In the genomic region with DNA sequence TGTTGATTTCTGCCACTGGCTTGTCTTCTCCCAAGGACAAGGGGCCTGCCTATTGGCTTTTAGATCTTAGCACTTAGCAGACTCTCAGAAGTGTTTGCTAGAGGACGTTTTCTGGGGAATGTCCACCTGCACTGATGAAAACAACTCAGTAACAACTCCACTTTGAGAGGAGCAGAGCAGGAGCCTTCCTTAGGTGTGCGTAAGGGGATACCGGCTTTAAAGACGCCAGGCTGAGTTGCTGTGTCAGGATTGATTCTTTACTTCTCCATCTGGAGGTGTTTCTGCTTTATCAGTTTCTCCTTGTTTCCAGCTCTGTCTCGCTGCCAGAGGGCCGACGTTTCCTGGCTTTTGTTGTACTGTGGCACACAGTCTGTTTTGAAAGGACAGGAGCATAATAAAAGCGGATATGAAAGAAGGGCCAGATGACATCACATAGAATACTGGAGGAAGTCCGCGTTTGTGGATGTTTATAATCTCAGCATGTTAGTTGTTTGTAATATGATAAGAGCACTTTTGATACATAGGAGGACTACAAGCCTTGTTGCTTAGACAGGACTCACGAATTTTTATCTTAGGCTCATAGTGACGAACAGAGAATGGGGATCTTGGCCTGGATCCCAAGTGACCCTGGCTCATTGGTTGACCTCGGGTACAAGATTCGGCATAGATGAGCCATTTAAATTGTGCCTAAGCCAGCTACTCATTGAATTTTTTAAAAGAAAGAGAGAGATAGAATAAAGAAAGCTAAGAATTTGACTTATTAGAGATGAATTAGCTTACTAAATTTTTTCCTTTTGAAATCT, we compare ENCODE assay signal across 8 cellular contexts. TPM values are rescaled to one million over a fixed set of nuclear protein-coding genes. Genes with fewer than 3 reads are reported as not detected.
DNase-seq lines count a peak whose midpoint lies in the region; ATAC-seq and TF ChIP-seq lines count a peak whose summit lies in the region.

No MANE protein-coding gene starts in this region.

- H3K56ac ChIP-seq in IMR-90 (ENCODE audit: extremely low read depth, insufficient read depth, low read length), result peak overlapping the region; percentile 88

- H2BK5ac ChIP-seq in IMR-90 (ENCODE audit: low read depth, low read length, poor library complexity, severe bottlenecking), result peak overlapping the region; percentile 96

- H2BK20ac ChIP-seq in IMR-90 (ENCODE audit: low read depth, low read length), result peak overlapping the region; percentile 90

- H2AFZ ChIP-seq in IMR-90 (replicated peaks; ENCODE audit: low read length, poor library complexity) (peak overlapping the region; percentile 85), parathyroid adenoma (no peak overlapping the region)

- peak overlapping the region; percentile 59 for H3K4me2 ChIP-seq in IMR-90 (ENCODE audit: low read depth, low read length)
- H3K4me2 ChIP-seq in parathyroid adenoma (ENCODE audit: low read length), result no peak overlapping the region

- 4% methylated on average over 4 of the region's 14 CpGs; no CpG with 5 or more reads in 1 of the 2 experiments for WGBS in IMR-90 (ENCODE audit: extremely low coverage in 2 of 2, insufficient read length in 1 of 2), 2 experiments

- peak; percentile 77 for ATAC-seq in GM19395 (IDR thresholded peaks at IDR 0.05; ENCODE audit: unreplicated experiment)
- peak; percentile 22 for ATAC-seq in IMR-90 (ENCODE audit: low read depth)

- peak overlapping the region; percentile 98 for H2BK120ac ChIP-seq in IMR-90 (ENCODE audit: low read depth, low read length)

- H3K79me1 ChIP-seq in IMR-90 (ENCODE audit: low read depth in 1 of 2, low read length in 2 of 2), result peaks cover 48 to 96% of the 10 kb centered on the region in 2 experiments

- H3K4ac ChIP-seq in IMR-90 (ENCODE audit: low read depth, low read length), result peak overlapping the region; percentile 99

- H3K36me3 ChIP-seq in IMR-90 (ENCODE audit: control insufficient read depth, insufficient read depth, low read length) (peaks cover 14% of the 10 kb centered on the region), parathyroid adenoma (ENCODE audit: control insufficient read depth, insufficient read depth, low read length) (no peaks in the 10 kb centered on the region)

- no peaks in the 10 kb centered on the region for H3K9me3 ChIP-seq in IMR-90 (ENCODE audit: control insufficient read depth, insufficient read depth, low read length)
- no peaks in the 10 kb centered on the region for H3K9me3 ChIP-seq in parathyroid adenoma (ENCODE audit: control insufficient read depth, low read length)

- H3K9me1 ChIP-seq in IMR-90 (ENCODE audit: insufficient read depth, low read length), result peaks cover 60% of the 10 kb centered on the region

- no peak for TF ChIP-seq RAD21 in IMR-90 (IDR thresholded peaks at IDR 0.05; ENCODE audit: low read length)

- no TSS peak for BruUV-seq in IMR-90 (replicated peaks; lab: Mats Ljungman, UMichigan)

- dilution Hi-C loops in IMR-90 (cut with HindIII; ENCODE audit: low sequenced_read_pairs, unreplicated experiment), result no loop called here

- H4K5ac ChIP-seq in IMR-90 (ENCODE audit: low read depth, low read length), result peak overlapping the region; percentile 95

- H3K9ac ChIP-seq in IMR-90 (ENCODE audit: low read depth, low read length) (peak overlapping the region; percentile 68), parathyroid adenoma (no peak overlapping the region)

- H3K14ac ChIP-seq in IMR-90 (replicated peaks; ENCODE audit: low read depth, low read length), result peak overlapping the region; percentile 96

- CTCF ChIA-PET in IMR-90 (lab: Yijun Ruan, JAX), result interaction anchor here (0.6 kb wide), 1 partner anchor 489 kb away, joined by 3 read pairs; no protein-coding TSS in a partner anchor

- POLR2A ChIA-PET in IMR-90 (lab: Charles Lee; ENCODE audit: unreplicated experiment), result interaction anchor here (0.6 kb wide), 2 partner anchors 47 to 81 kb away, joined by 3 to 4 read pairs; no protein-coding TSS in a partner anchor

- peaks cover 49% of the 10 kb centered on the region for H3K4me1 ChIP-seq in IMR-90 (ENCODE audit: control insufficient read depth, insufficient read depth, low read length)
- H3K4me1 ChIP-seq in parathyroid adenoma, result no peaks in the 10 kb centered on the region

- H3K18ac ChIP-seq in IMR-90 (ENCODE audit: low read depth, low read length), result peak overlapping the region; percentile 92

- in situ Hi-C loops in IMR-90 (cut with MboI; ENCODE audit: low sequenced_read_pairs), result no loop called here

- peak overlapping the region; percentile 88 for H3K27ac ChIP-seq in IMR-90 (ENCODE audit: insufficient read depth, low read length)
- peak overlapping the region; percentile 82 for H3K27ac ChIP-seq in parathyroid adenoma

- peak overlapping the region; percentile 86 for H2AK9ac ChIP-seq in IMR-90 (replicated peaks; ENCODE audit: low read depth, low read length, poor library complexity)

- H4K8ac ChIP-seq in IMR-90 (ENCODE audit: low read depth in 2 of 2, low read length in 2 of 2), result peak overlapping the region; percentile 93 to 96

- peak overlapping the region; percentile 99 for H4K91ac ChIP-seq in IMR-90 (ENCODE audit: insufficient read depth, low read depth, low read length)

- peak overlapping the region; percentile 98 for H3K23ac ChIP-seq in IMR-90 (ENCODE audit: low read depth, low read length)

- H3K4me3 ChIP-seq in IMR-90 (ENCODE audit: insufficient read depth, low read depth, low read length), result no peak overlapping the region
- no peak overlapping the region for H3K4me3 ChIP-seq in parathyroid adenoma (ENCODE audit: low read depth, low read length)

- H2AK5ac ChIP-seq in IMR-90 (ENCODE audit: low read depth, low read length), result peak overlapping the region; percentile 88

- no peaks in the 10 kb centered on the region for H3K27me3 ChIP-seq in IMR-90 (ENCODE audit: control insufficient read depth, insufficient read depth, low read length)
- peaks cover 3% of the 10 kb centered on the region for H3K27me3 ChIP-seq in parathyroid adenoma (ENCODE audit: control insufficient read depth, insufficient read depth, low read length)

- DNase-seq in IMR-90, result peak; percentile 92
- peak; percentile 85 for DNase-seq in dermis blood vessel endothelial cell
- no peak for DNase-seq in C1 segment of cervical spinal cord (lab: John Stamatoyannopoulos, UW)
- no peak for DNase-seq in NCI-H1092 (lab: John Stamatoyannopoulos, UW)
- no peak for DNase-seq in germinal center (ENCODE audit: low spot score)
- no peak for DNase-seq in activated CD8-positive, alpha-beta memory T cell treated with anti-CD3 and anti-CD28 coated beads for 24 hours

- peak overlapping the region; percentile 87; the same call in 2 of the 3 replicates for H2BK15ac ChIP-seq in IMR-90 (ENCODE audit: low read depth, low read length)

- TF ChIP-seq CTCF in IMR-90 (conservative IDR thresholded peaks at IDR 0.05; ENCODE audit: low read depth, low read length) (no peak), parathyroid adenoma (IDR thresholded peaks at IDR 0.05) (no peak)

- H4K20me1 ChIP-seq in IMR-90 (ENCODE audit: insufficient read depth, low read length), result peaks cover 46% of the 10 kb centered on the region

- H3K79me2 ChIP-seq in parathyroid adenoma, result no peaks in the 10 kb centered on the region

- intact Hi-C loops in IMR-90 (cut with micrococcal nuclease), result loop anchor here (2.0 to 5.0 kb wide), 3 partner anchors 35 to 71 kb away; a partner anchor contains a TSS

- no peak for TF ChIP-seq POLR2A in IMR-90 (IDR thresholded peaks at IDR 0.05; ENCODE audit: low read depth, low read length)

TF ChIP-seq in IMR-90, 13 proteins besides CTCF, POLR2A, EP300 and RAD21:
- TF ChIP-seq NFE2L2 (IDR thresholded peaks at IDR 0.05; ENCODE audit: low read depth, low read length), result no peak
- no peak for TF ChIP-seq CEBPB (IDR thresholded peaks at IDR 0.05; ENCODE audit: low read depth, low read length)
- no peak for TF ChIP-seq BHLHE40 (IDR thresholded peaks at IDR 0.05; ENCODE audit: low read depth, low read length)
- TF ChIP-seq FOS (IDR thresholded peaks at IDR 0.05; ENCODE audit: low read depth, low read length), result 0 out of 2 replicates have a peak, but pooled peaks have one; percentile 1
- TF ChIP-seq MXI1 (IDR thresholded peaks at IDR 0.05; ENCODE audit: borderline replicate concordance, low read depth, low read length), result no peak
- no peak for TF ChIP-seq RCOR1 (IDR thresholded peaks at IDR 0.05; ENCODE audit: insufficient replicate concordance, low read length)
- TF ChIP-seq, protein P1, sequence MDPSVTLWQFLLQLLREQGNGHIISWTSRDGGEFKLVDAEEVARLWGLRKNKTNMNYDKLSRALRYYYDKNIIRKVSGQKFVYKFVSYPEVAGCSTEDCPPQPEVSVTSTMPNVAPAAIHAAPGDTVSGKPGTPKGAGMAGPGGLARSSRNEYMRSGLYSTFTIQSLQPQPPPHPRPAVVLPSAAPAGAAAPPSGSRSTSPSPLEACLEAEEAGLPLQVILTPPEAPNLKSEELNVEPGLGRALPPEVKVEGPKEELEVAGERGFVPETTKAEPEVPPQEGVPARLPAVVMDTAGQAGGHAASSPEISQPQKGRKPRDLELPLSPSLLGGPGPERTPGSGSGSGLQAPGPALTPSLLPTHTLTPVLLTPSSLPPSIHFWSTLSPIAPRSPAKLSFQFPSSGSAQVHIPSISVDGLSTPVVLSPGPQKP (IDR thresholded peaks at IDR 0.05; ENCODE audit: borderline replicate concordance, low read depth, low read length), result no peak
- TF ChIP-seq, protein P2, sequence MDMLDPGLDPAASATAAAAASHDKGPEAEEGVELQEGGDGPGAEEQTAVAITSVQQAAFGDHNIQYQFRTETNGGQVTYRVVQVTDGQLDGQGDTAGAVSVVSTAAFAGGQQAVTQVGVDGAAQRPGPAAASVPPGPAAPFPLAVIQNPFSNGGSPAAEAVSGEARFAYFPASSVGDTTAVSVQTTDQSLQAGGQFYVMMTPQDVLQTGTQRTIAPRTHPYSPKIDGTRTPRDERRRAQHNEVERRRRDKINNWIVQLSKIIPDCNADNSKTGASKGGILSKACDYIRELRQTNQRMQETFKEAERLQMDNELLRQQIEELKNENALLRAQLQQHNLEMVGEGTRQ (IDR thresholded peaks at IDR 0.05; ENCODE audit: low read depth, low read length), result no peak

RNA-seq across cellular contexts. Expression of a gene that starts 34.6 kb away (rescaled TPM):
- total RNA-seq in IMR-90 (2012; rRNA removed) (90.7 and 97.5 TPM in 2 replicates), dermis blood vessel endothelial cell (1,112 and 1,320 TPM in 2 replicates)
- 457 and 533 TPM in 2 replicates for polyA plus RNA-seq in IMR-90 (2012; rRNA removed)
- 220 and 733 TPM in 2 replicates for polyA plus RNA-seq in IMR-90 (2012; cell fraction: cytosol; rRNA removed)
- 553 and 1,147 TPM in 2 replicates for polyA plus RNA-seq in IMR-90 (2012; cell fraction: nucleus; rRNA removed; ENCODE audit: low replicate concordance)

RNA-seq across cellular contexts. Expression of a gene that starts 34.7 kb away (rescaled TPM):
- 230 and 263 TPM in 2 replicates for total RNA-seq in IMR-90 (2012; rRNA removed)
- 301 and 337 TPM in 2 replicates for polyA plus RNA-seq in IMR-90 (2012; rRNA removed)
- polyA plus RNA-seq in IMR-90 (2012; cell fraction: cytosol; rRNA removed), result 173 and 272 TPM in 2 replicates
- 217 and 287 TPM in 2 replicates for polyA plus RNA-seq in IMR-90 (2012; cell fraction: nucleus; rRNA removed; ENCODE audit: low replicate concordance)
- total RNA-seq in dermis blood vessel endothelial cell, result 1,485 and 1,882 TPM in 2 replicates

Comparison
In these comparisons a context has a peak if more than half of its experiments do, and no peak if none do; other contexts are left out.
1. DNase-seq: peak in IMR-90 (single experiment) and dermis blood vessel endothelial cell (single experiment); none in C1 segment of cervical spinal cord (0 of 14), NCI-H1092 (single experiment), germinal center (single experiment) and activated CD8-positive, alpha-beta memory T cell treated with anti-CD3 and anti-CD28 coated beads for 24 hours (single experiment).
2. RNA of a gene that starts 34.6 kb away (total RNA-seq): 1,112 to 1,320 TPM in dermis blood vessel endothelial cell; 90.7 to 97.5 TPM in IMR-90; every median in the first group is over 10 times any median in the second.